ENCODE assay signal across 23 cellular contexts in the genomic region with DNA sequence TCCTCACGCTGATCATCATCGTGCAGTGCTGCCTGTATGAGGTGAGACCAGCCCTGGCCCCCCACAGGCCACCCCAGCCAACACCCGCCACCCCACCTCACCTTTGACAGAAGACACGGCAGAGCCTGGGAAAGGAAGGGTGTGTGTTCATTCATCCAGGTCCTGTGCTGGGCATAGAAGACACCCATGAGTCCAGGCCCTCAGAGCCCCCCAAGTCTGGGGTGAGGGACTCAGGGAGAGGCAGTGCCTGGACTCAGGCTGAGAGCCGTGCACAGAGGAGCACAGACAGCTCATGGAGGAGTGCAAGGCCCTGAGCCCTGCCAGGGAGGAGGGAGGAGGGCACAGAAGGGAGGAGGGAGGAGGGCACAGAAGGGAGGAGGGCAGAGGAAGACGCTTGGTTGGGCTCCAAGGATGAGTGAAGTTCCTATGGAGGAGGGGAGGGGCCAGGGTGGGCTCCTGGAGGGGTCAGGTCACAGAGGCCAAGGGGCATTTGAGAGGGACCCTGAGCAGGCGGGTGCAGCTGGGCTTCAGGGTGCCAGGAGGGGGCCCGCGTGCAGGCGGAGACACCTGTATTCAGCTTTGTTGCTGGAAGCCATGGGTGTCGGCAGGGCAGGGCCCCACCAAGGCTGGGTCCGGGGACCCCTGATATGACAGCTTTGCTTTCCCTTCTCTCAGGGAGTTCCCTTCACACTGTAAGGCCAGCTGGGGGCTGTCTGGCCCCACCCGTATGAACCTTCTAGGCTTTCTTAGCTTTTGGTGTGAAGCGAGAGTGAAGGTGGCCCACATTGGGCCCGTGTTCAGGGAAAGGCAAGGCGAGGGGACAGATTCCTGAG. TPM values are rescaled to one million over a fixed set of nuclear protein-coding genes. Genes with fewer than 3 reads are reported as not detected.
DNase-seq lines count a peak whose midpoint lies in the region; ATAC-seq, FAIRE-seq and TF ChIP-seq lines count a peak whose summit lies in the region.
"Had no signal": no experiment of that assay in that cellular context is flagged by ENCODE, and none has a peak within 500 bp of the region (broad histone marks: within the 10 kb centered on the region; RNA-seq: fewer than 3 reads in every experiment).

No MANE protein-coding gene starts in this region.

- no peak overlapping the region for H3K18ac ChIP-seq in IMR-90 (ENCODE audit: low read depth, low read length)

- no peaks in the 10 kb centered on the region for H3K9me3 ChIP-seq in IMR-90 (ENCODE audit: control insufficient read depth, insufficient read depth, low read length)
- no peaks in the 10 kb centered on the region for H3K9me3 ChIP-seq in endothelial cell of umbilical vein (replicated peaks; ENCODE audit: control insufficient read depth, insufficient read depth, low read length)
- no peaks in the 10 kb centered on the region for H3K9me3 ChIP-seq in upper lobe of right lung
- H3K9me3 ChIP-seq: heart right ventricle, MG63, sigmoid colon had no signal

- no peaks in the 10 kb centered on the region for H3K27me3 ChIP-seq in IMR-90 (ENCODE audit: control insufficient read depth, insufficient read depth, low read length)
- no peaks in the 10 kb centered on the region for H3K27me3 ChIP-seq in endothelial cell of umbilical vein (ENCODE audit: control insufficient read depth in 2 of 2, insufficient read depth in 2 of 2, low read length in 2 of 2)
- H3K27me3 ChIP-seq in upper lobe of right lung = no peaks in the 10 kb centered on the region
- H3K27me3 ChIP-seq: heart right ventricle, MG63, sigmoid colon had no signal

- no peak for TF ChIP-seq CTCF in IMR-90 (conservative IDR thresholded peaks at IDR 0.05; ENCODE audit: low read depth, low read length)
- no peak for TF ChIP-seq CTCF in endothelial cell of umbilical vein (IDR thresholded peaks at IDR 0.05; ENCODE audit: extremely low read depth in 1 of 2, insufficient read depth in 1 of 2, low read depth in 1 of 2, low read length in 2 of 2)
- TF ChIP-seq CTCF in upper lobe of right lung (IDR thresholded peaks at IDR 0.05) = no peak

- POLR2A ChIA-PET in IMR-90 (lab: Charles Lee; ENCODE audit: unreplicated experiment) = no interaction called here
- POLR2A ChIA-PET in endothelial cell of umbilical vein (lab: Charles Lee) = interaction anchor here (4.2 kb wide), 1 partner anchor 11 kb away, joined by 17 read pairs; the partner anchor contains the start of genes EMC6 and TAX1BP3

- no peaks in the 10 kb centered on the region for H3K79me2 ChIP-seq in endothelial cell of umbilical vein (ENCODE audit: control insufficient read depth, insufficient read depth, low read length)
- H3K79me2 ChIP-seq: parathyroid adenoma had no signal

- no peak for TF ChIP-seq RAD21 in IMR-90 (IDR thresholded peaks at IDR 0.05; ENCODE audit: low read length)

- H2BK20ac ChIP-seq in IMR-90 (ENCODE audit: low read depth, low read length) = no peak overlapping the region

- H4K5ac ChIP-seq in IMR-90 (ENCODE audit: low read depth, low read length) = no peak overlapping the region

- in situ Hi-C loops in IMR-90 (cut with MboI; ENCODE audit: low sequenced_read_pairs) = no loop called here

- DNase-seq in IMR-90 (no peak), endothelial cell of umbilical vein (ENCODE audit: low read depth, low spot score) (no peak), upper lobe of right lung (no peak), SHP77 treated with DMSO at 0.1 percent for 48 hours (lab: John Stamatoyannopoulos, UW) (no peak)
- no peak for DNase-seq in stimulated activated naive CD8-positive, alpha-beta T cell treated with anti-CD3 and anti-CD28 coated beads, Interleukin-15, Interleukin-2, amounts not matched to agents 100 U/mL and 50 U/mL, for 24 hours
- DNase-seq: activated CD4-positive, alpha-beta T cell treated with anti-CD3 and anti-CD28 coated beads for 48 hours; activated naive CD4-positive, alpha-beta T cell treated with anti-CD3 and anti-CD28 coated beads, Interleukin-2, amount 50 U/mL, for 16 hours; activated T-cell treated with anti-CD3 and anti-CD28 coated beads, Interleukin-2, amount 50 U/mL, for 48 hours; aorta; CD4-positive, CD25-positive, alpha-beta regulatory T cell; DMS 273 treated with DMSO at 0.1 percent for 48 hours; heart right ventricle; MG63; naive thymus-derived CD4-positive, alpha-beta T cell; NCI-H1436; NCI-H510A treated with DMSO at 0.1 percent for 48 hours; PC-9; SIG-M5; sigmoid colon; stimulated activated CD8-positive, alpha-beta memory T cell treated with anti-CD3 and anti-CD28 coated beads, Interleukin-4, amount 100 ng/mL, for 48 hours had no signal

- H3K4me1 ChIP-seq in IMR-90 (ENCODE audit: control insufficient read depth, insufficient read depth, low read length) (peaks cover 8% of the 10 kb centered on the region), endothelial cell of umbilical vein (ENCODE audit: control insufficient read depth, extremely low read depth, insufficient read depth, low read length) (peaks cover 6% of the 10 kb centered on the region), upper lobe of right lung (peaks cover 10% of the 10 kb centered on the region)
- H3K4me1 ChIP-seq: parathyroid adenoma had no signal

- H2AK9ac ChIP-seq in IMR-90 (replicated peaks; ENCODE audit: low read depth, low read length, poor library complexity) = peak overlapping the region; percentile 42

- no peak overlapping the region for H3K4me3 ChIP-seq in IMR-90 (ENCODE audit: insufficient read depth, low read depth, low read length)
- H3K4me3 ChIP-seq in endothelial cell of umbilical vein (replicated peaks in 1 of 3; ENCODE audit: insufficient read depth in 1 of 3, low read depth in 1 of 3, low read length in 3 of 3) = no peak overlapping the region
- H3K4me3 ChIP-seq in upper lobe of right lung = no peak overlapping the region
- H3K4me3 ChIP-seq: heart right ventricle, MG63, PC-9, sigmoid colon had no signal

- H3K56ac ChIP-seq in IMR-90 (ENCODE audit: extremely low read depth, insufficient read depth, low read length) = no peak overlapping the region

- H3K79me1 ChIP-seq in IMR-90 (ENCODE audit: low read depth in 1 of 2, low read length in 2 of 2) = peaks cover 0 to 14% of the 10 kb centered on the region in 2 experiments; a peak in 2 of 4 replicates

- no peak overlapping the region for H3K27ac ChIP-seq in IMR-90 (ENCODE audit: insufficient read depth, low read length)
- no peak overlapping the region for H3K27ac ChIP-seq in endothelial cell of umbilical vein (ENCODE audit: insufficient read depth, low read depth, low read length)
- H3K27ac ChIP-seq in upper lobe of right lung = no peak overlapping the region
- H3K27ac ChIP-seq: HL-60, parathyroid adenoma, PC-9 had no signal

- no peak overlapping the region; the same call in 1 of the 2 replicates for H3K4ac ChIP-seq in IMR-90 (ENCODE audit: low read depth, low read length)

- no peak for FAIRE-seq in endothelial cell of umbilical vein (lab: Jason Lieb, UNC)
- FAIRE-seq: H1 had no signal

- TF ChIP-seq POLR2A in IMR-90 (IDR thresholded peaks at IDR 0.05; ENCODE audit: low read depth, low read length) = no peak
- TF ChIP-seq POLR2A in endothelial cell of umbilical vein (IDR thresholded peaks at IDR 0.05; ENCODE audit: low read depth, low read length) = peak; percentile 18

- H4K91ac ChIP-seq in IMR-90 (ENCODE audit: insufficient read depth, low read depth, low read length) = no peak overlapping the region

- peaks cover 21% of the 10 kb centered on the region for H3K9me1 ChIP-seq in IMR-90 (ENCODE audit: insufficient read depth, low read length)
- H3K9me1 ChIP-seq in endothelial cell of umbilical vein (replicated peaks; ENCODE audit: control insufficient read depth, extremely low read depth, insufficient read depth, low read length) = no peaks in the 10 kb centered on the region

- H3K23ac ChIP-seq in IMR-90 (ENCODE audit: low read depth, low read length) = no peak overlapping the region

- BruUV-seq in IMR-90 (replicated peaks; lab: Mats Ljungman, UMichigan) (no TSS peak), endothelial cell of umbilical vein (replicated peaks; lab: Mats Ljungman, UMichigan) (no TSS peak)

- no peak overlapping the region for H2BK120ac ChIP-seq in IMR-90 (ENCODE audit: low read depth, low read length)

- WGBS in IMR-90 (ENCODE audit: extremely low coverage in 2 of 2, insufficient read length in 1 of 2), 2 experiments = 98% methylated on average over 6 of the region's 16 CpGs; no CpG with 5 or more reads in 1 of the 2 experiments

- no peak overlapping the region for H2BK15ac ChIP-seq in IMR-90 (ENCODE audit: low read depth, low read length)

- no peak for ATAC-seq in IMR-90 (ENCODE audit: low read depth)
- peak; percentile 5 for ATAC-seq in stimulated activated naive CD8-positive, alpha-beta T cell treated with anti-CD3 and anti-CD28 coated beads, Interleukin-15, Interleukin-2, amounts not matched to agents 100 U/mL and 50 U/mL, for 24 hours
- no peak for ATAC-seq in upper lobe of right lung
- ATAC-seq: heart right ventricle; naive thymus-derived CD4-positive, alpha-beta T cell had no signal

- H3K9ac ChIP-seq in IMR-90 (ENCODE audit: low read depth, low read length) = no peak overlapping the region
- no peak overlapping the region for H3K9ac ChIP-seq in endothelial cell of umbilical vein (replicated peaks; ENCODE audit: extremely low read depth, insufficient read depth, low read length)
- H3K9ac ChIP-seq: parathyroid adenoma had no signal

- H3K36me3 ChIP-seq in IMR-90 (ENCODE audit: control insufficient read depth, insufficient read depth, low read length) (peaks cover 13% of the 10 kb centered on the region; the same call in 1 of the 2 replicates), endothelial cell of umbilical vein (ENCODE audit: control insufficient read depth in 2 of 2, extremely low read depth in 1 of 2, insufficient read depth in 2 of 2, low read length in 2 of 2) (no peaks in the 10 kb centered on the region), upper lobe of right lung (no peaks in the 10 kb centered on the region)
- H3K36me3 ChIP-seq: MG63 had no signal

- H3K14ac ChIP-seq in IMR-90 (replicated peaks; ENCODE audit: low read depth, low read length) = no peak overlapping the region

- H2AFZ ChIP-seq in IMR-90 (replicated peaks; ENCODE audit: low read length, poor library complexity) (peak overlapping the region; percentile 1), endothelial cell of umbilical vein (ENCODE audit: low read depth, low read length) (no peak overlapping the region)
- H2AFZ ChIP-seq: parathyroid adenoma, PC-9 had no signal

- intact Hi-C loops in IMR-90 (cut with micrococcal nuclease) = no loop called here
- intact Hi-C loops in endothelial cell of umbilical vein (cut with micrococcal nuclease) = no loop called here
- intact Hi-C loops in upper lobe of right lung (cut with DNase I) = no loop called here

- H2BK5ac ChIP-seq in IMR-90 (ENCODE audit: low read depth, low read length, poor library complexity, severe bottlenecking) = no peak overlapping the region

- H4K8ac ChIP-seq in IMR-90 (ENCODE audit: low read depth in 2 of 2, low read length in 2 of 2) = no peak overlapping the region

- dilution Hi-C loops in IMR-90 (cut with HindIII; ENCODE audit: low sequenced_read_pairs, unreplicated experiment) = no loop called here
- dilution Hi-C loops in endothelial cell of umbilical vein (cut with MboI; ENCODE audit: extremely low pct_ligation_motif_present, low sequenced_read_pairs) = no loop called here

- H3K4me2 ChIP-seq in IMR-90 (ENCODE audit: low read depth, low read length) (no peak overlapping the region), endothelial cell of umbilical vein (ENCODE audit: insufficient read depth, low read length) (no peak overlapping the region)
- H3K4me2 ChIP-seq: PC-9 had no signal

- peaks cover 22% of the 10 kb centered on the region for H4K20me1 ChIP-seq in IMR-90 (ENCODE audit: insufficient read depth, low read length)
- no peaks in the 10 kb centered on the region for H4K20me1 ChIP-seq in endothelial cell of umbilical vein (replicated peaks; ENCODE audit: control insufficient read depth, extremely low read depth, insufficient read depth, low read length)

- peak overlapping the region; percentile 24; the same call in 1 of the 2 replicates for H2AK5ac ChIP-seq in IMR-90 (ENCODE audit: low read depth, low read length)

- CTCF ChIA-PET in IMR-90 (lab: Yijun Ruan, JAX) (no interaction called here), endothelial cell of umbilical vein (lab: Charles Lee) (interaction anchor here (1.2 kb wide), 1 partner anchor 54 kb away, joined by 3 read pairs; no protein-coding TSS in a partner anchor)

RNA-seq across cellular contexts. Expression of gene TAX1BP3, which starts 11.4 kb away (rescaled TPM):
- total RNA-seq in IMR-90 (2012; rRNA removed) (146 and 170 TPM in 2 replicates), endothelial cell of umbilical vein (247 and 254 TPM in 2 replicates), upper lobe of right lung (108 TPM)
- polyA plus RNA-seq in IMR-90 (2012; rRNA removed) (176 and 196 TPM in 2 replicates), endothelial cell of umbilical vein (315 and 359 TPM in 2 replicates)
- polyA plus RNA-seq in IMR-90 (2012; cell fraction: cytosol; rRNA removed) = 234 and 272 TPM in 2 replicates
- polyA plus RNA-seq in IMR-90 (2012; cell fraction: nucleus; rRNA removed; ENCODE audit: low replicate concordance) = 101 and 135 TPM in 2 replicates
- polyA plus RNA-seq in endothelial cell of umbilical vein (2011; cell fraction: cytosol; rRNA removed) = 243 and 274 TPM in 2 replicates
- 115 and 129 TPM in 2 replicates for polyA plus RNA-seq in endothelial cell of umbilical vein (2011; cell fraction: nucleus; rRNA removed)
- polyA plus RNA-seq in endothelial cell of umbilical vein (2012) = 230 and 275 TPM in 2 replicates
- 113 and 128 TPM in 2 replicates for polyA minus RNA-seq in endothelial cell of umbilical vein
- polyA minus RNA-seq in endothelial cell of umbilical vein (2011; cell fraction: cytosol; rRNA and poly(A)+ RNA removed) = 62.4 TPM
- polyA minus RNA-seq in endothelial cell of umbilical vein (2011; cell fraction: nucleus; rRNA and poly(A)+ RNA removed) = 42.9 and 53.8 TPM in 2 replicates

RNA-seq across cellular contexts. Expression of gene EMC6, which starts 11.6 kb away (rescaled TPM):
- 10.8 and 10.9 TPM in 2 replicates for total RNA-seq in IMR-90 (2012; rRNA removed)
- 80.5 and 84.4 TPM in 2 replicates for polyA plus RNA-seq in IMR-90 (2012; rRNA removed)
- polyA plus RNA-seq in IMR-90 (2012; cell fraction: cytosol; rRNA removed) = 22.8 and 105 TPM in 2 replicates
- polyA plus RNA-seq in IMR-90 (2012; cell fraction: nucleus; rRNA removed; ENCODE audit: low replicate concordance) = 23.6 and 35.6 TPM in 2 replicates
- 54.0 and 62.2 TPM in 2 replicates for total RNA-seq in endothelial cell of umbilical vein
- polyA plus RNA-seq in endothelial cell of umbilical vein = 105 and 148 TPM in 2 replicates
- 58.1 and 73.4 TPM in 2 replicates for polyA plus RNA-seq in endothelial cell of umbilical vein (2011; cell fraction: cytosol; rRNA removed)
- polyA plus RNA-seq in endothelial cell of umbilical vein (2011; cell fraction: nucleus; rRNA removed) = 19.0 and 22.6 TPM in 2 replicates
- 41.7 and 65.4 TPM in 2 replicates for polyA plus RNA-seq in endothelial cell of umbilical vein (2012)
- polyA minus RNA-seq in endothelial cell of umbilical vein = 18.8 and 21.5 TPM in 2 replicates
- polyA minus RNA-seq in endothelial cell of umbilical vein (2011; cell fraction: cytosol; rRNA and poly(A)+ RNA removed) = 52.3 TPM
- polyA minus RNA-seq in endothelial cell of umbilical vein (2011; cell fraction: nucleus; rRNA and poly(A)+ RNA removed) = 8.3 and 10.8 TPM in 2 replicates
- 28.6 TPM for total RNA-seq in upper lobe of right lung

RNA-seq across cellular contexts. Expression of gene CTNS, which starts 20.4 kb away (rescaled TPM):
- total RNA-seq in IMR-90 (2012; rRNA removed) (4.7 and 6.9 TPM in 2 replicates), endothelial cell of umbilical vein (20.8 and 25.9 TPM in 2 replicates), upper lobe of right lung (23.3 TPM)
- polyA plus RNA-seq in IMR-90 (2012; rRNA removed) (4.7 and 5.3 TPM in 2 replicates), endothelial cell of umbilical vein (17.9 and 20.5 TPM in 2 replicates)
- polyA plus RNA-seq in IMR-90 (2012; cell fraction: cytosol; rRNA removed) = 3.1 and 5.1 TPM in 2 replicates
- 8.7 and 9.4 TPM in 2 replicates for polyA plus RNA-seq in IMR-90 (2012; cell fraction: nucleus; rRNA removed; ENCODE audit: low replicate concordance)
- 10.2 and 12.2 TPM in 2 replicates for polyA plus RNA-seq in endothelial cell of umbilical vein (2011; cell fraction: cytosol; rRNA removed)
- 15.5 and 18.1 TPM in 2 replicates for polyA plus RNA-seq in endothelial cell of umbilical vein (2011; cell fraction: nucleus; rRNA removed)
- 15.5 and 20.4 TPM in 2 replicates for polyA plus RNA-seq in endothelial cell of umbilical vein (2012)
- 15.2 and 16.2 TPM in 2 replicates for polyA minus RNA-seq in endothelial cell of umbilical vein
- 5.1 TPM for polyA minus RNA-seq in endothelial cell of umbilical vein (2011; cell fraction: cytosol; rRNA and poly(A)+ RNA removed)
- polyA minus RNA-seq in endothelial cell of umbilical vein (2011; cell fraction: nucleus; rRNA and poly(A)+ RNA removed) = 10.5 and 14.0 TPM in 2 replicates

RNA-seq across cellular contexts. Expression of gene SHPK, which starts 20.9 kb away (rescaled TPM):
- total RNA-seq in IMR-90 (2012; rRNA removed) = 12.8 and 14.3 TPM in 2 replicates
- 10.7 and 11.1 TPM in 2 replicates for polyA plus RNA-seq in IMR-90 (2012; rRNA removed)
- polyA plus RNA-seq in IMR-90 (2012; cell fraction: cytosol; rRNA removed) = 7.5 and 9.2 TPM in 2 replicates
- polyA plus RNA-seq in IMR-90 (2012; cell fraction: nucleus; rRNA removed; ENCODE audit: low replicate concordance) = 20.4 and 20.5 TPM in 2 replicates
- total RNA-seq in endothelial cell of umbilical vein = 15.9 and 17.8 TPM in 2 replicates
- polyA plus RNA-seq in endothelial cell of umbilical vein = 14.7 and 15.4 TPM in 2 replicates
- 12.7 and 12.9 TPM in 2 replicates for polyA plus RNA-seq in endothelial cell of umbilical vein (2011; cell fraction: cytosol; rRNA removed)
- 24.1 and 28.5 TPM in 2 replicates for polyA plus RNA-seq in endothelial cell of umbilical vein (2011; cell fraction: nucleus; rRNA removed)
- 11.4 and 13.2 TPM in 2 replicates for polyA plus RNA-seq in endothelial cell of umbilical vein (2012)
- polyA minus RNA-seq in endothelial cell of umbilical vein = 25.5 and 28.3 TPM in 2 replicates
- polyA minus RNA-seq in endothelial cell of umbilical vein (2011; cell fraction: cytosol; rRNA and poly(A)+ RNA removed) = 4.6 TPM
- polyA minus RNA-seq in endothelial cell of umbilical vein (2011; cell fraction: nucleus; rRNA and poly(A)+ RNA removed) = 12.6 and 13.4 TPM in 2 replicates
- 10.4 TPM for total RNA-seq in upper lobe of right lung

RNA-seq across cellular contexts. Expression of gene P2RX5, which starts 39.0 kb away (rescaled TPM):
- total RNA-seq in IMR-90 (2012; rRNA removed) (1.7 and 1.8 TPM in 2 replicates), endothelial cell of umbilical vein (0.22 and 0.37 TPM in 2 replicates), upper lobe of right lung (1.6 TPM)
- polyA plus RNA-seq in IMR-90 (2012; rRNA removed) (3.5 and 3.7 TPM in 2 replicates), endothelial cell of umbilical vein (0.10 and 0.19 TPM in 2 replicates)
- 2.1 and 4.3 TPM in 2 replicates for polyA plus RNA-seq in IMR-90 (2012; cell fraction: cytosol; rRNA removed)
- polyA plus RNA-seq in IMR-90 (2012; cell fraction: nucleus; rRNA removed; ENCODE audit: low replicate concordance) = 4.0 and 4.2 TPM in 2 replicates
- polyA plus RNA-seq in endothelial cell of umbilical vein (2011; cell fraction: cytosol; rRNA removed) = 0.08 and 0.15 TPM in 2 replicates
- polyA plus RNA-seq in endothelial cell of umbilical vein (2011; cell fraction: nucleus; rRNA removed) = 0.10 and 0.14 TPM in 2 replicates
- 0.41 TPM in 1 of 2 replicates, not detected in the other for polyA plus RNA-seq in endothelial cell of umbilical vein (2012)
- polyA minus RNA-seq in endothelial cell of umbilical vein = 0.70 TPM in 1 of 2 replicates, not detected in the other
- 42.4 TPM for polyA minus RNA-seq in endothelial cell of umbilical vein (2011; cell fraction: cytosol; rRNA and poly(A)+ RNA removed)
- polyA minus RNA-seq in endothelial cell of umbilical vein (2011; cell fraction: nucleus; rRNA and poly(A)+ RNA removed) = not detected in 2 replicates
